1 cellular context compared by ENCODE assay signal in genomic region chr4:121324331-121324730, GRCh38.
TF ChIP-seq lines count a peak whose summit lies in the region.

No MANE protein-coding gene starts in this region.

TF ChIP-seq in GM23338, 12 proteins besides CTCF, POLR2A, EP300 and RAD21 (continued from another document):
- TF ChIP-seq REST (IDR thresholded peaks at IDR 0.05; ENCODE audit: unreplicated experiment) (no peak), NANOG (IDR thresholded peaks at IDR 0.05; ENCODE audit: borderline replicate concordance) (no peak), ETS1 (IDR thresholded peaks at IDR 0.05) (no peak), EZH2 (IDR thresholded peaks at IDR 0.05; ENCODE audit: low read depth, unreplicated experiment) (no peak), CREB1 (CRISPR knock-in tag; IDR thresholded peaks at IDR 0.05; ENCODE audit: low read depth) (no peak), STAT1 (IDR thresholded peaks at IDR 0.05; ENCODE audit: unreplicated experiment) (no peak), POLR2AphosphoS5 (IDR thresholded peaks at IDR 0.05; ENCODE audit: low read depth) (no peak), ZNF331 (CRISPR knock-in tag; IDR thresholded peaks at IDR 0.05; ENCODE audit: low read depth) (no peak), EZH2phosphoT487 (IDR thresholded peaks at IDR 0.05; ENCODE audit: unreplicated experiment) (no peak), JUNB (IDR thresholded peaks at IDR 0.05; ENCODE audit: unreplicated experiment) (no peak), ZNF462 (CRISPR knock-in tag; IDR thresholded peaks at IDR 0.05) (no peak)
